1 cellular context compared by ENCODE assay signal in genomic region chr9:134328841-134329575, GRCh38.
TF ChIP-seq lines count a peak whose summit lies in the region.

No MANE protein-coding gene starts in this region.

TF ChIP-seq in HepG2, 621 proteins besides CTCF, POLR2A, EP300 and RAD21 (continued from another document and continues in another):
- TF ChIP-seq TRAFD1 (CRISPR knock-in tag; IDR thresholded peaks at IDR 0.05; ENCODE audit: borderline replicate concordance) (no peak), HINFP (CRISPR knock-in tag; IDR thresholded peaks at IDR 0.05; ENCODE audit: low read depth) (peak; percentile 50; the same call in 1 of the 2 replicates), ZNF260 (CRISPR knock-in tag; IDR thresholded peaks at IDR 0.05; ENCODE audit: borderline replicate concordance, low read depth) (no peak), ZHX1 (CRISPR knock-in tag; IDR thresholded peaks at IDR 0.05; ENCODE audit: low read depth) (no peak), THRA (CRISPR knock-in tag; IDR thresholded peaks at IDR 0.05; ENCODE audit: borderline replicate concordance) (no peak), GPBP1L1 (CRISPR knock-in tag; IDR thresholded peaks at IDR 0.05) (no peak), TMF1 (CRISPR knock-in tag; IDR thresholded peaks at IDR 0.05; ENCODE audit: low read depth) (peak; percentile 70; the same call in 1 of the 2 replicates), E2F1 (CRISPR knock-in tag; IDR thresholded peaks at IDR 0.05) (peak; percentile 57; the same call in 1 of the 2 replicates), NFRKB (IDR thresholded peaks at IDR 0.05) (no peak), TFE3 (CRISPR knock-in tag; IDR thresholded peaks at IDR 0.05) (no peak), ZNF512 (CRISPR knock-in tag; IDR thresholded peaks at IDR 0.05) (no peak), ZNF326 (CRISPR knock-in tag; IDR thresholded peaks at IDR 0.05; ENCODE audit: borderline replicate concordance) (no peak), MXD1 (CRISPR knock-in tag; IDR thresholded peaks at IDR 0.05) (peak; percentile 15; the same call in 1 of the 2 replicates), ZGPAT (CRISPR knock-in tag; IDR thresholded peaks at IDR 0.05) (peak; percentile 50; the same call in 1 of the 2 replicates), FUBP1 (CRISPR knock-in tag; IDR thresholded peaks at IDR 0.05; ENCODE audit: borderline replicate concordance) (no peak), NCOA1 (CRISPR knock-in tag; IDR thresholded peaks at IDR 0.05) (no peak), CEBPG (CRISPR knock-in tag; IDR thresholded peaks at IDR 0.05) (no peak), ZNF639 (CRISPR knock-in tag; conservative IDR thresholded peaks at IDR 0.05) (peak; percentile 30; the same call in 1 of the 2 replicates), ZNF383 (CRISPR knock-in tag; IDR thresholded peaks at IDR 0.05; ENCODE audit: borderline replicate concordance) (no peak), ZNF713 (CRISPR knock-in tag; IDR thresholded peaks at IDR 0.05) (no peak), CBFB (CRISPR knock-in tag; IDR thresholded peaks at IDR 0.05) (no peak), SMAD1 (CRISPR knock-in tag; IDR thresholded peaks at IDR 0.05; ENCODE audit: borderline replicate concordance, low read depth) (no peak), ELF3 (CRISPR knock-in tag; IDR thresholded peaks at IDR 0.05) (no peak; the same call in 1 of the 2 replicates), MEIS1 (CRISPR knock-in tag; IDR thresholded peaks at IDR 0.05; ENCODE audit: borderline replicate concordance) (peak; percentile 49; the same call in 1 of the 2 replicates), BCL3 (CRISPR knock-in tag; IDR thresholded peaks at IDR 0.05) (no peak), FLYWCH1 (CRISPR knock-in tag; IDR thresholded peaks at IDR 0.05) (no peak), HMG20A (CRISPR knock-in tag; IDR thresholded peaks at IDR 0.05; ENCODE audit: borderline replicate concordance) (no peak), ZZZ3 (CRISPR knock-in tag; IDR thresholded peaks at IDR 0.05; ENCODE audit: borderline replicate concordance) (no peak), ATF2 (CRISPR knock-in tag; IDR thresholded peaks at IDR 0.05) (no peak), PHF20 (CRISPR knock-in tag; IDR thresholded peaks at IDR 0.05) (no peak), ZNF570 (CRISPR knock-in tag; IDR thresholded peaks at IDR 0.05; ENCODE audit: borderline replicate concordance) (no peak), BORCS8-MEF2B (CRISPR knock-in tag; IDR thresholded peaks at IDR 0.05) (0 out of 2 replicates have a peak, but pooled peaks have one; percentile 77)
